ENCODE assay signal across 22 cellular contexts in the genomic region with DNA sequence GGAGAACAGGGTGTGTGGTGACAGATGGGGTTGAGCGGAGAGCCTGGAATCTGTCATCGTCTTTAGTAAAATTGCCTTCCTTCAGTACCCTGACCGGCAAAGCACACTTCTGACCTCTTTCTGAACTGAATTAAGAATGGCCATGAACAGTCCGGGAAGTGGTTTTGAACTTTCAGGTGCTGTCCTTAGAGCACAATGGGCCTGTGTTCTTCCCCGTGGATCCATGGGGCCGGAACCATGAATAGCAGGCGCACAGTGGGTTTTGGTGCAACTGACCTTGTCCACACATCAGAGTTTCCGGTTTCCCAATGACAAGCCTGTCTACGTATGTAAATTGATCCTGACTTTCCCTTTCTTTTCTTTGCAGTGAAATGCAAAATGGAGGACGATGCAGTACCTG. TPM values are rescaled to one million over a fixed set of nuclear protein-coding genes. Genes with fewer than 3 reads are reported as not detected.
"Had no signal": no experiment of that assay in that cellular context is flagged by ENCODE, and none has a peak within 500 bp of the region (broad histone marks: within the 10 kb centered on the region; RNA-seq: fewer than 3 reads in every experiment).

No MANE protein-coding gene starts in this region.

- H3K36me3 Mint-ChIP-seq: activated CD8-positive, alpha-beta memory T cell treated with anti-CD3 and anti-CD28 coated beads, Interleukin-2, amount 10 ng/mL, durations not matched to agents 7 days and 5 days; activated naive CD8-positive, alpha-beta T cell had no signal

- H3K27me3 Mint-ChIP-seq: activated CD8-positive, alpha-beta memory T cell treated with anti-CD3 and anti-CD28 coated beads, Interleukin-2, amount 10 ng/mL, durations not matched to agents 7 days and 5 days; activated naive CD8-positive, alpha-beta T cell; type B pancreatic cell had no signal

- H3K27ac Mint-ChIP-seq: activated B cell treated with CpG ODN at 0.5 μM for 24 hours; activated CD8-positive, alpha-beta memory T cell treated with anti-CD3 and anti-CD28 coated beads, Interleukin-2, amount 10 ng/mL, durations not matched to agents 7 days and 5 days; activated CD8-positive, alpha-beta T cell treated with anti-CD3 and anti-CD28 coated beads, Interleukin-2, amount 10 ng/mL, durations not matched to agents 7 days and 5 days; activated naive CD8-positive, alpha-beta T cell; mesothelial cell of epicardium; naive thymus-derived CD4-positive, alpha-beta T cell; type B pancreatic cell had no signal

- ATAC-seq: activated CD8-positive, alpha-beta memory T cell treated with anti-CD3 and anti-CD28 coated beads, Interleukin-2, amount 10 ng/mL, durations not matched to agents 7 days and 5 days; activated CD8-positive, alpha-beta T cell treated with anti-CD3 and anti-CD28 coated beads, Interleukin-2, amount 10 ng/mL, durations not matched to agents 7 days and 5 days; body of pancreas; esophagus mucosa; naive thymus-derived CD4-positive, alpha-beta T cell; right lobe of liver; stimulated activated naive CD8-positive, alpha-beta T cell treated with anti-CD3 and anti-CD28 coated beads, Interleukin-15, Interleukin-2, amounts not matched to agents 100 U/mL and 50 U/mL, for 24 hours had no signal

- H3K4me3 Mint-ChIP-seq: activated B cell treated with CpG ODN at 0.5 μM for 24 hours; activated CD8-positive, alpha-beta memory T cell treated with anti-CD3 and anti-CD28 coated beads, Interleukin-2, amount 10 ng/mL, durations not matched to agents 7 days and 5 days; activated CD8-positive, alpha-beta T cell treated with anti-CD3 and anti-CD28 coated beads, Interleukin-2, amount 10 ng/mL, durations not matched to agents 7 days and 5 days; activated naive CD8-positive, alpha-beta T cell; mesothelial cell of epicardium; naive thymus-derived CD4-positive, alpha-beta T cell; type B pancreatic cell had no signal

- DNase-seq: activated B cell treated with CpG ODN at 0.5 μM for 24 hours; activated CD4-positive, alpha-beta T cell treated with anti-CD3 and anti-CD28 coated beads, Interleukin-2, amount 50 U/mL, for 1 hour; activated CD8-positive, alpha-beta memory T cell treated with anti-CD3 and anti-CD28 coated beads, Interleukin-2, amount 10 ng/mL, durations not matched to agents 7 days and 5 days; activated CD8-positive, alpha-beta T cell treated with anti-CD3 and anti-CD28 coated beads, Interleukin-2, amount 10 ng/mL, durations not matched to agents 7 days and 5 days; activated naive CD4-positive, alpha-beta T cell treated with Interleukin-2 at 50 U/mL for 16 hours; activated T-cell treated with anti-CD3 and anti-CD28 coated beads, Interleukin-2, amount 50 U/mL, for 48 hours; aorta; body of pancreas; cortex of kidney; foreskin fibroblast; kidney; naive thymus-derived CD4-positive, alpha-beta T cell; right lobe of liver; stimulated activated CD4-positive, alpha-beta T cell treated with anti-CD3 and anti-CD28 coated beads, Interleukin-12 subunit alpha, Interleukin-12 subunit beta, amount 100 ng/mL, for 4 hours; stimulated activated CD4-positive, alpha-beta T cell treated with anti-CD3 and anti-CD28 coated beads, Interleukin-4, amount 100 ng/mL, for 1 hour; stimulated activated naive CD8-positive, alpha-beta T cell treated with anti-CD3 and anti-CD28 coated beads, Interleukin-15, Interleukin-2, amounts not matched to agents 100 U/mL and 50 U/mL, for 24 hours; T-helper 2 cell; uterus had no signal

- H3K4me1 Mint-ChIP-seq: activated B cell treated with CpG ODN at 0.5 μM for 24 hours; activated CD8-positive, alpha-beta memory T cell treated with anti-CD3 and anti-CD28 coated beads, Interleukin-2, amount 10 ng/mL, durations not matched to agents 7 days and 5 days; naive thymus-derived CD4-positive, alpha-beta T cell had no signal

- H3K9me3 Mint-ChIP-seq: activated B cell treated with CpG ODN at 0.5 μM for 24 hours, mesothelial cell of epicardium, type B pancreatic cell had no signal

RNA-seq across cellular contexts. Expression of gene GPRC5B, which starts 28.5 kb away (rescaled TPM):
- total RNA-seq: activated CD8-positive, alpha-beta memory T cell treated with anti-CD3 and anti-CD28 coated beads, Interleukin-2, amount 10 ng/mL, durations not matched to agents 7 days and 5 days; activated CD8-positive, alpha-beta T cell treated with anti-CD3 and anti-CD28 coated beads, Interleukin-2, amount 10 ng/mL, durations not matched to agents 7 days and 5 days had no signal
